37 cellular contexts compared by ENCODE assay signal in the genomic region with DNA sequence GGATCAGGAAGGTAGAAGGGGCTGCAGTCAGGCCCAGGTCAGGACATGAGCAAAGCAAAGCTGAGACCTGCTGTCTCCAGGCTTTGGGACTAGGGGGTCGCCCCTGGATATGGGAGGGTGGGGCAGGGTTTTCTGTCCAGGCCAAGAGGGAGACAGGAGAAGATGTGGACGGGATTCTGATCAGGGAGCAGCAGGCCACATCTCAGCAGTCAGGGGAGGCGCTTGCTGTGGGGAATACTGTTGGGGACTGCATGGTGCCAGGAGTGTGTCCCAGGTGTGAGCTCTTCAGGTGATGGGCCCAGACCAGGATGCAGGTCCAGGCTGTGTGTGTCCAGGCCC. TPM values are rescaled to one million over a fixed set of nuclear protein-coding genes. Genes with fewer than 3 reads are reported as not detected.
"Had no signal": no experiment of that assay in that cellular context is flagged by ENCODE, and none has a peak within 500 bp of the region (broad histone marks: within the 10 kb centered on the region; RNA-seq: fewer than 3 reads in every experiment).

No MANE protein-coding gene starts in this region.

- H3K27ac ChIP-seq: ascending aorta, breast epithelium, cardiac muscle cell, colonic mucosa, epithelial cell of prostate, esophagus squamous epithelium, gastroesophageal sphincter, heart right ventricle, WERI-Rb-1 had no signal

- H3K36me3 Mint-ChIP-seq: activated naive CD4-positive, alpha-beta T cell treated with anti-CD3 and anti-CD28 coated beads, Interleukin-2, amount 10 ng/mL, durations not matched to agents 7 days and 5 days; activated naive CD4-positive, alpha-beta T cell treated with anti-CD3 and anti-CD28 coated beads, Interleukin-2, amount 50 U/mL, for 72 hours; activated naive CD8-positive, alpha-beta T cell treated with anti-CD3 and anti-CD28 coated beads, Interleukin-2, amount 10 ng/mL, durations not matched to agents 7 days and 5 days; brain had no signal

- H3K27me3 Mint-ChIP-seq: activated CD4-positive, alpha-beta T cell treated with anti-CD3 and anti-CD28 coated beads, Interleukin-2, amount 10 ng/mL, durations not matched to agents 7 days and 5 days; activated T-cell treated with anti-CD3 and anti-CD28 coated beads, Interleukin-2, amount 50 U/mL, for 24 hours had no signal

- H3K4me1 Mint-ChIP-seq: activated CD4-positive, alpha-beta memory T cell treated with anti-CD3 and anti-CD28 coated beads, Interleukin-2, amount 10 ng/mL, durations not matched to agents 7 days and 5 days; activated CD4-positive, alpha-beta T cell treated with anti-CD3 and anti-CD28 coated beads, Interleukin-2, amount 10 ng/mL, durations not matched to agents 7 days and 5 days; activated naive CD4-positive, alpha-beta T cell treated with anti-CD3 and anti-CD28 coated beads, Interleukin-2, amount 10 ng/mL, durations not matched to agents 7 days and 5 days; brain had no signal

- H3K4me3 ChIP-seq: ascending aorta, breast epithelium, cardiac muscle cell, colonic mucosa, esophagus squamous epithelium, gastroesophageal sphincter, heart right ventricle had no signal

- H3K27me3 ChIP-seq: ascending aorta, breast epithelium, cardiac muscle cell, colonic mucosa, heart right ventricle had no signal

- H3K9me3 ChIP-seq: ascending aorta, breast epithelium, colonic mucosa, esophagus squamous epithelium, gastroesophageal sphincter, heart right ventricle had no signal

- H3K4me3 Mint-ChIP-seq: activated CD4-positive, alpha-beta memory T cell treated with anti-CD3 and anti-CD28 coated beads, Interleukin-2, amount 10 ng/mL, durations not matched to agents 7 days and 5 days; activated CD4-positive, alpha-beta T cell treated with anti-CD3 and anti-CD28 coated beads, Interleukin-2, amount 10 ng/mL, durations not matched to agents 7 days and 5 days; activated naive CD4-positive, alpha-beta T cell treated with anti-CD3 and anti-CD28 coated beads, Interleukin-2, amount 10 ng/mL, durations not matched to agents 7 days and 5 days; activated naive CD8-positive, alpha-beta T cell treated with anti-CD3 and anti-CD28 coated beads, Interleukin-2, amount 10 ng/mL, durations not matched to agents 7 days and 5 days; activated T-cell treated with anti-CD3 and anti-CD28 coated beads, Interleukin-2, amount 50 U/mL, for 24 hours; activated T-cell treated with anti-CD3 and anti-CD28 coated beads, Interleukin-2, amount 50 U/mL, for 72 hours; brain; T-helper 17 cell; T-helper 2 cell treated with Interferon-gamma antibody and Interleukin-4, amounts not matched to agents 5 μg/mL and 100 μg/mL, for 36 hours had no signal

- ATAC-seq: activated naive CD4-positive, alpha-beta T cell treated with anti-CD3 and anti-CD28 coated beads, Interleukin-2, amount 50 U/mL, for 72 hours; activated T-cell treated with anti-CD3 and anti-CD28 coated beads, Interleukin-2, amount 50 U/mL, for 72 hours; gastroesophageal sphincter; heart right ventricle; T-helper 17 cell had no signal

- H3K4me1 ChIP-seq: ascending aorta, breast epithelium, colonic mucosa, esophagus squamous epithelium, gastroesophageal sphincter, heart right ventricle had no signal

- DNase-seq: activated CD4-positive, alpha-beta memory T cell treated with anti-CD3 and anti-CD28 coated beads, Interleukin-2, amount 10 ng/mL, durations not matched to agents 7 days and 5 days; activated CD4-positive, alpha-beta T cell treated with anti-CD3 and anti-CD28 coated beads for 1 hour; activated CD4-positive, alpha-beta T cell treated with anti-CD3 and anti-CD28 coated beads for 4 hours; activated CD4-positive, alpha-beta T cell treated with anti-CD3 and anti-CD28 coated beads, Interleukin-2, amount 10 ng/mL, durations not matched to agents 7 days and 5 days; activated CD4-positive, alpha-beta T cell treated with anti-CD3 and anti-CD28 coated beads, Interleukin-2, amount 50 U/mL, for 4 hours; activated CD4-positive, CD25-positive, alpha-beta regulatory T cell; activated CD8-positive, alpha-beta memory T cell treated with anti-CD3 and anti-CD28 coated beads, Interleukin-2, amount 50 U/mL, for 48 hours; activated gamma-delta T cell; activated naive CD4-positive, alpha-beta T cell; activated naive CD4-positive, alpha-beta T cell treated with anti-CD3 and anti-CD28 coated beads, Interleukin-2, amount 10 ng/mL, durations not matched to agents 7 days and 5 days; activated naive CD8-positive, alpha-beta T cell treated with anti-CD3 and anti-CD28 coated beads, Interleukin-2, amount 10 ng/mL, durations not matched to agents 7 days and 5 days; activated T-cell treated with anti-CD3 and anti-CD28 coated beads for 4 hours; activated T-cell treated with anti-CD3 and anti-CD28 coated beads, Interleukin-2, amount 50 U/mL, for 24 hours; activated T-cell treated with anti-CD3 and anti-CD28 coated beads, Interleukin-2, amount 50 U/mL, for 72 hours; central memory CD4-positive, alpha-beta T cell; cerebellar nuclear complex; colonic mucosa; effector CD8-positive, alpha-beta T cell; esophagus squamous epithelium; foreskin melanocyte; heart right ventricle; T-helper 17 cell; T1000; WERI-Rb-1 had no signal

- H3K36me3 ChIP-seq: ascending aorta, breast epithelium, cardiac muscle cell, colonic mucosa, esophagus squamous epithelium, gastroesophageal sphincter, heart right ventricle, WERI-Rb-1 had no signal

- H3K9me3 Mint-ChIP-seq: activated CD4-positive, alpha-beta memory T cell treated with anti-CD3 and anti-CD28 coated beads, Interleukin-2, amount 10 ng/mL, durations not matched to agents 7 days and 5 days; activated CD4-positive, alpha-beta T cell treated with anti-CD3 and anti-CD28 coated beads, Interleukin-2, amount 10 ng/mL, durations not matched to agents 7 days and 5 days; activated naive CD4-positive, alpha-beta T cell treated with anti-CD3 and anti-CD28 coated beads, Interleukin-2, amount 10 ng/mL, durations not matched to agents 7 days and 5 days; activated naive CD4-positive, alpha-beta T cell treated with anti-CD3 and anti-CD28 coated beads, Interleukin-2, amount 50 U/mL, for 72 hours; activated naive CD8-positive, alpha-beta T cell treated with anti-CD3 and anti-CD28 coated beads, Interleukin-2, amount 10 ng/mL, durations not matched to agents 7 days and 5 days; activated T-cell treated with anti-CD3 and anti-CD28 coated beads, Interleukin-2, amount 50 U/mL, for 24 hours; activated T-cell treated with anti-CD3 and anti-CD28 coated beads, Interleukin-2, amount 50 U/mL, for 72 hours; T-helper 2 cell treated with Interferon-gamma antibody and Interleukin-4, amounts not matched to agents 5 μg/mL and 100 μg/mL, for 36 hours had no signal

- H3K27ac Mint-ChIP-seq: activated CD4-positive, alpha-beta memory T cell treated with anti-CD3 and anti-CD28 coated beads, Interleukin-2, amount 10 ng/mL, durations not matched to agents 7 days and 5 days; activated CD4-positive, alpha-beta T cell treated with anti-CD3 and anti-CD28 coated beads, Interleukin-2, amount 10 ng/mL, durations not matched to agents 7 days and 5 days; activated naive CD4-positive, alpha-beta T cell treated with anti-CD3 and anti-CD28 coated beads, Interleukin-2, amount 10 ng/mL, durations not matched to agents 7 days and 5 days; activated naive CD4-positive, alpha-beta T cell treated with anti-CD3 and anti-CD28 coated beads, Interleukin-2, amount 50 U/mL, for 72 hours; activated naive CD8-positive, alpha-beta T cell treated with anti-CD3 and anti-CD28 coated beads, Interleukin-2, amount 10 ng/mL, durations not matched to agents 7 days and 5 days; activated T-cell treated with anti-CD3 and anti-CD28 coated beads, Interleukin-2, amount 50 U/mL, for 24 hours; activated T-cell treated with anti-CD3 and anti-CD28 coated beads, Interleukin-2, amount 50 U/mL, for 72 hours; brain; T-helper 17 cell; T-helper 2 cell treated with Interferon-gamma antibody and Interleukin-4, amounts not matched to agents 5 μg/mL and 100 μg/mL, for 36 hours had no signal

RNA-seq across cellular contexts. Expression of gene IGLL5, which starts 29.3 kb away (rescaled TPM):
- total RNA-seq: activated CD4-positive, alpha-beta memory T cell treated with anti-CD3 and anti-CD28 coated beads, Interleukin-2, amount 10 ng/mL, durations not matched to agents 7 days and 5 days; activated CD4-positive, alpha-beta T cell treated with anti-CD3 and anti-CD28 coated beads, Interleukin-2, amount 10 ng/mL, durations not matched to agents 7 days and 5 days; activated naive CD4-positive, alpha-beta T cell treated with anti-CD3 and anti-CD28 coated beads, Interleukin-2, amount 50 U/mL, for 72 hours; activated naive CD8-positive, alpha-beta T cell treated with anti-CD3 and anti-CD28 coated beads, Interleukin-2, amount 10 ng/mL, durations not matched to agents 7 days and 5 days; activated T-cell treated with anti-CD3 and anti-CD28 coated beads, Interleukin-2, amount 50 U/mL, for 72 hours; cardiac muscle cell; dermis microvascular lymphatic vessel endothelial cell; endothelial cell of umbilical vein; fibroblast of lung; fibroblast of villous mesenchyme; glomerular endothelial cell had no signal
- polyA plus RNA-seq: cardiac muscle cell, endothelial cell of umbilical vein, fibroblast of lung had no signal
